ENCODE assay signal across 19 cellular contexts in the genomic region with DNA sequence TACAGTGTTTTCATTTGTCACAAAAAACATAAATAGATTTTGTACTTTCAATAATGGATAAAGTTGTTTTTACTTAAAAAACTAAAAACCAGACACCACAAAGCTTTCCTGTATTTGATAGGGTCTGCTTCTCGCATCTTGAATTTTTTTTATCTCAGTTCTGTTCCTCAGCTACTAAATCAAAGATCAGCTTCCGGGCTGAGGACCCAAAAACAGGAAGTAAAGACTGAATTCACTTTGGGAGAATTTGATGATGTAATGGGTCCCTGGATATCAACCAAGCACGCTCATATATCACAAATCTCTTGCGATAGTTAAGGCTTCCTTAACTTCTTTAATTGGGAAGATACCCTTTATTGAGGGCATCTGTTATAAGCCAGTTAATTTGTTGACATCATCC. TPM values are rescaled to one million over a fixed set of nuclear protein-coding genes. Genes with fewer than 3 reads are reported as not detected.
DNase-seq lines count a peak whose midpoint lies in the region; ATAC-seq and TF ChIP-seq lines count a peak whose summit lies in the region.
"Had no signal": no experiment of that assay in that cellular context is flagged by ENCODE, and none has a peak within 500 bp of the region (broad histone marks: within the 10 kb centered on the region; RNA-seq: fewer than 3 reads in every experiment).

No MANE protein-coding gene starts in this region.

- no peaks in the 10 kb centered on the region for H3K27me3 Mint-ChIP-seq in activated CD8-positive, alpha-beta memory T cell treated with anti-CD3 and anti-CD28 coated beads, Interleukin-2, amount 10 ng/mL, durations not matched to agents 7 days and 5 days
- no peaks in the 10 kb centered on the region for H3K27me3 Mint-ChIP-seq in activated CD4-positive, alpha-beta memory T cell treated with anti-CD3 and anti-CD28 coated beads for 36 hours
- H3K27me3 Mint-ChIP-seq in naive B cell: no peaks in the 10 kb centered on the region
- H3K27me3 Mint-ChIP-seq in glutamatergic neuron (ENCODE audit: unreplicated experiment): no peaks in the 10 kb centered on the region

- H3K4me3 ChIP-seq in lower leg skin (ENCODE audit: low read depth, poor library complexity, severe bottlenecking): no peak overlapping the region
- H3K4me3 ChIP-seq: pancreas had no signal

- H3K9me3 Mint-ChIP-seq in activated CD8-positive, alpha-beta memory T cell treated with anti-CD3 and anti-CD28 coated beads, Interleukin-2, amount 10 ng/mL, durations not matched to agents 7 days and 5 days (ENCODE audit: low read depth): no peaks in the 10 kb centered on the region
- H3K9me3 Mint-ChIP-seq in activated CD4-positive, alpha-beta memory T cell treated with anti-CD3 and anti-CD28 coated beads for 36 hours: no peaks in the 10 kb centered on the region
- peaks cover 0 to 9% (median 5%) of the 10 kb centered on the region in 7 donors for H3K9me3 Mint-ChIP-seq in naive B cell
- H3K9me3 Mint-ChIP-seq in glutamatergic neuron (ENCODE audit: unreplicated experiment): no peaks in the 10 kb centered on the region

- no peak for ATAC-seq in activated CD8-positive, alpha-beta memory T cell treated with anti-CD3 and anti-CD28 coated beads, Interleukin-2, amount 10 ng/mL, durations not matched to agents 7 days and 5 days
- peak; percentile 95 to 97 for ATAC-seq in naive B cell (ENCODE audit: low read depth in 2 of 2)
- ATAC-seq: pancreas had no signal

- 55 to 60% methylated on average over 4 of the region's 4 CpGs for WGBS in lower leg skin, 2 donors

- no peak for DNase-seq in activated CD8-positive, alpha-beta memory T cell treated with anti-CD3 and anti-CD28 coated beads, Interleukin-2, amount 10 ng/mL, durations not matched to agents 7 days and 5 days
- DNase-seq in activated CD8-positive, alpha-beta memory T cell treated with anti-CD3 and anti-CD28 coated beads for 24 hours: no peak
- DNase-seq in MV-4-11 (lab: John Stamatoyannopoulos, UW) (peak; percentile 65), naive B cell (peak; percentile 51), lower leg skin (ENCODE audit: low spot score in 2 of 2) (no peak), glutamatergic neuron (no peak), SHP77 treated with DMSO at 0.1 percent for 48 hours (lab: John Stamatoyannopoulos, UW) (no peak)
- DNase-seq in activated CD4-positive, alpha-beta memory T cell treated with anti-CD3 and anti-CD28 coated beads for 36 hours: no peak
- DNase-seq: activated CD4-positive, CD25-positive, alpha-beta regulatory T cell treated with anti-CD3 and anti-CD28 coated beads, Interleukin-2, amount 50 U/mL, for 72 hours; NCI-H2029; NCI-H774; pancreas; SHP77; small intestine; substantia nigra had no signal

- peaks cover 78% of the 10 kb centered on the region for H3K36me3 Mint-ChIP-seq in activated CD8-positive, alpha-beta memory T cell treated with anti-CD3 and anti-CD28 coated beads, Interleukin-2, amount 10 ng/mL, durations not matched to agents 7 days and 5 days
- H3K36me3 Mint-ChIP-seq in activated CD4-positive, alpha-beta memory T cell treated with anti-CD3 and anti-CD28 coated beads for 36 hours: peaks cover 72% of the 10 kb centered on the region
- peaks cover 0 to 5% of the 10 kb centered on the region in 2 donors for H3K36me3 Mint-ChIP-seq in naive B cell
- no peaks in the 10 kb centered on the region for H3K36me3 Mint-ChIP-seq in glutamatergic neuron (ENCODE audit: unreplicated experiment)

- intact Hi-C loops in activated CD4-positive, alpha-beta memory T cell treated with anti-CD3 and anti-CD28 coated beads for 36 hours (cut with micrococcal nuclease): loop anchor here (1.0 kb wide), 1 partner anchor 9 kb away; no protein-coding TSS in a partner anchor
- intact Hi-C loops in lower leg skin (cut with DNase I; ENCODE audit: low total_unique reads): no loop called here

- POLR2A ChIA-PET in activated CD4-positive, alpha-beta memory T cell treated with anti-CD3 and anti-CD28 coated beads for 36 hours (lab: Charles Lee): interaction anchor here (0.6 to 4.4 kb wide), 7 partner anchors 9 to 67 kb away, joined by 3 to 42 read pairs (median 7); no protein-coding TSS in a partner anchor

- peak overlapping the region; percentile 11 for H3K4me3 Mint-ChIP-seq in activated CD8-positive, alpha-beta memory T cell treated with anti-CD3 and anti-CD28 coated beads, Interleukin-2, amount 10 ng/mL, durations not matched to agents 7 days and 5 days
- peak overlapping the region; percentile 43 for H3K4me3 Mint-ChIP-seq in activated CD4-positive, alpha-beta memory T cell treated with anti-CD3 and anti-CD28 coated beads for 36 hours
- H3K4me3 Mint-ChIP-seq in naive B cell (no peak overlapping the region), glutamatergic neuron (ENCODE audit: unreplicated experiment) (no peak overlapping the region)

- TF ChIP-seq POLR2A in lower leg skin (IDR thresholded peaks at IDR 0.05): no peak

- peaks cover 89% of the 10 kb centered on the region for H3K4me1 Mint-ChIP-seq in activated CD8-positive, alpha-beta memory T cell treated with anti-CD3 and anti-CD28 coated beads, Interleukin-2, amount 10 ng/mL, durations not matched to agents 7 days and 5 days
- peaks cover 88% of the 10 kb centered on the region for H3K4me1 Mint-ChIP-seq in activated CD4-positive, alpha-beta memory T cell treated with anti-CD3 and anti-CD28 coated beads for 36 hours (ENCODE audit: low read depth)
- H3K4me1 Mint-ChIP-seq in naive B cell (peaks cover 0 to 16% (median 9%) of the 10 kb centered on the region in 3 donors), glutamatergic neuron (ENCODE audit: low read depth, unreplicated experiment) (no peaks in the 10 kb centered on the region)

- H3K27ac Mint-ChIP-seq in activated CD8-positive, alpha-beta memory T cell treated with anti-CD3 and anti-CD28 coated beads, Interleukin-2, amount 10 ng/mL, durations not matched to agents 7 days and 5 days: peak overlapping the region; percentile 86
- peak overlapping the region; percentile 95 for H3K27ac Mint-ChIP-seq in activated CD4-positive, alpha-beta memory T cell treated with anti-CD3 and anti-CD28 coated beads for 36 hours
- H3K27ac Mint-ChIP-seq in naive B cell (peak overlapping the region in 4 of 6 donors; percentile 47 to 89 (median 78)), glutamatergic neuron (ENCODE audit: unreplicated experiment) (no peak overlapping the region)

- CTCF ChIA-PET in activated CD8-positive, alpha-beta memory T cell treated with anti-CD3 and anti-CD28 coated beads, Interleukin-2, amount 10 ng/mL, durations not matched to agents 7 days and 5 days (lab: Charles Lee): interaction anchor here (1.1 to 4.8 kb wide), 8 partner anchors 10 to 56 kb away, joined by 3 to 21 read pairs (median 6); no protein-coding TSS in a partner anchor
- CTCF ChIA-PET in activated CD4-positive, alpha-beta memory T cell treated with anti-CD3 and anti-CD28 coated beads for 36 hours (lab: Charles Lee): interaction anchor here (0.7 to 1.8 kb wide), 9 partner anchors 8 to 55 kb away, joined by 3 to 5 read pairs (median 4); no protein-coding TSS in a partner anchor

- TF ChIP-seq CTCF in lower leg skin (IDR thresholded peaks at IDR 0.05) (no peak), glutamatergic neuron (IDR thresholded peaks at IDR 0.05; ENCODE audit: partially characterized antibody, unreplicated experiment) (no peak)

RNA-seq across cellular contexts. Expression of a gene that starts 24.1 kb away (rescaled TPM):
- total RNA-seq in activated CD8-positive, alpha-beta memory T cell treated with anti-CD3 and anti-CD28 coated beads, Interleukin-2, amount 10 ng/mL, durations not matched to agents 7 days and 5 days: 100 to 1,000 TPM; 209 to 215 TPM
- total RNA-seq in activated CD4-positive, alpha-beta memory T cell treated with anti-CD3 and anti-CD28 coated beads for 36 hours: 100 to 1,000 TPM; 236 to 240 TPM
- 1 to 10 TPM in 1 of 6 donors, under 1 TPM in 5; 0.35 to 1.4 (median 0.45) TPM for polyA plus RNA-seq in naive B cell (ENCODE audit: low read depth in 6 of 6)
- 1 to 10 TPM in 3 of 4 donors, under 1 TPM in 1; 0.78 to 5.2 (median 2.1) TPM for total RNA-seq in lower leg skin
- not detected for total RNA-seq in glutamatergic neuron (ENCODE audit: unreplicated experiment)
- total RNA-seq: glomerular endothelial cell had no signal
- polyA plus RNA-seq: keratinocyte had no signal

RNA-seq across cellular contexts. Expression of a gene that starts 38.7 kb away (rescaled TPM):
- under 1 TPM in 1 of 2 experiments, not detected in 1; 0.09 TPM for total RNA-seq in activated CD8-positive, alpha-beta memory T cell treated with anti-CD3 and anti-CD28 coated beads, Interleukin-2, amount 10 ng/mL, durations not matched to agents 7 days and 5 days
- total RNA-seq in activated CD4-positive, alpha-beta memory T cell treated with anti-CD3 and anti-CD28 coated beads for 36 hours: 1 to 10 TPM; 1.3 to 1.4 TPM
- not detected for polyA plus RNA-seq in naive B cell (ENCODE audit: low read depth in 6 of 6)
- total RNA-seq in lower leg skin: not detected
- total RNA-seq in glutamatergic neuron (ENCODE audit: unreplicated experiment): not detected
- total RNA-seq: cerebellum, glomerular endothelial cell, mononuclear cell, pancreas had no signal
- polyA plus RNA-seq: keratinocyte, pancreas, small intestine had no signal

Comparison
In these comparisons a context has a peak if more than half of its experiments do, and no peak if none do; other contexts are left out.
1. DNase-seq: peak in MV-4-11 (single experiment) and naive B cell (single experiment); none in activated CD8-positive, alpha-beta memory T cell treated with anti-CD3 and anti-CD28 coated beads, Interleukin-2, amount 10 ng/mL, durations not matched to agents 7 days and 5 days (single experiment), activated CD8-positive, alpha-beta memory T cell treated with anti-CD3 and anti-CD28 coated beads for 24 hours (single experiment), activated CD4-positive, alpha-beta memory T cell treated with anti-CD3 and anti-CD28 coated beads for 36 hours (single experiment), lower leg skin (0 of 2), glutamatergic neuron (single experiment) and SHP77 treated with DMSO at 0.1 percent for 48 hours (single experiment).
2. H3K4me3 Mint-ChIP-seq: peak in activated CD8-positive, alpha-beta memory T cell treated with anti-CD3 and anti-CD28 coated beads, Interleukin-2, amount 10 ng/mL, durations not matched to agents 7 days and 5 days (single experiment) and activated CD4-positive, alpha-beta memory T cell treated with anti-CD3 and anti-CD28 coated beads for 36 hours (single experiment); none in naive B cell (0 of 8) and glutamatergic neuron (single experiment).
3. RNA of a gene that starts 24.1 kb away (total RNA-seq): 236 to 240 TPM in activated CD4-positive, alpha-beta memory T cell treated with anti-CD3 and anti-CD28 coated beads for 36 hours and 209 to 215 TPM in activated CD8-positive, alpha-beta memory T cell treated with anti-CD3 and anti-CD28 coated beads, Interleukin-2, amount 10 ng/mL, durations not matched to agents 7 days and 5 days; 0.78 to 5.2 TPM in lower leg skin and not detected in glutamatergic neuron (single experiment); every median in the first group is over 10 times any median in the second.